1 cellular context compared by ENCODE assay signal in the genomic region with DNA sequence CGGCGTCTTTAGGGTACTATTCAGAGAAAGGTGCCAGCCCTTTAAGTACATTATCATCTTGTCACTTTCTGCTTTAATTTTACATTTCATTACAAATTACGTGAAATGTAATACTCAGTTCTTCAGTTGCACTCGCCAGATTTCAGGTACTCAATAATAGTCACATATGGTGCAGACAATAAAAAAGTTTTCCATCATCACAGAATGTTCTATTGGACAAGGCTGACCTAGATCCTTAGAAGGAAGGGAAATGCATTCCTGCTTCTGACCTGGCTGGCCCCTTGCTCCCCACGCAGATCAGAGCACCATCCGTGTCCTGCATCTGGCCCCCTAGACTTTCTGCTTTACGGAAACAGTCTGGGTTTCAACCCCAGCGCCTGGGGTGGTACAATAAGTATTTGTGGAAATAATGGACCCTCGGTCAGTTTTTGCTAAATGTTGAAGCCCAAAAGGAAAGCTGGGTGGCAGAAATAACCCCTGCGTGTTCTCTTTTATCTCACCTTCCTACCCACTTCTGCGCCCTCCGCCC.
TF ChIP-seq lines count a peak whose summit lies in the region.

No MANE protein-coding gene starts in this region.

TF ChIP-seq in GM12891, 5 proteins besides CTCF, POLR2A, EP300 and RAD21 (continued from another document):
- no peak for TF ChIP-seq POLR2AphosphoS5 (IDR thresholded peaks at IDR 0.05; ENCODE audit: low read depth, low read length)
- no peak for TF ChIP-seq TAF1 (IDR thresholded peaks at IDR 0.05; ENCODE audit: low read depth, low read length)
- no peak for TF ChIP-seq POU2F2 (IDR thresholded peaks at IDR 0.05; ENCODE audit: low read depth, low read length)
TF ChIP-seq in GM12891: peak in this region for 0.
